ENCODE assay signal across 8 cellular contexts in the genomic region with DNA sequence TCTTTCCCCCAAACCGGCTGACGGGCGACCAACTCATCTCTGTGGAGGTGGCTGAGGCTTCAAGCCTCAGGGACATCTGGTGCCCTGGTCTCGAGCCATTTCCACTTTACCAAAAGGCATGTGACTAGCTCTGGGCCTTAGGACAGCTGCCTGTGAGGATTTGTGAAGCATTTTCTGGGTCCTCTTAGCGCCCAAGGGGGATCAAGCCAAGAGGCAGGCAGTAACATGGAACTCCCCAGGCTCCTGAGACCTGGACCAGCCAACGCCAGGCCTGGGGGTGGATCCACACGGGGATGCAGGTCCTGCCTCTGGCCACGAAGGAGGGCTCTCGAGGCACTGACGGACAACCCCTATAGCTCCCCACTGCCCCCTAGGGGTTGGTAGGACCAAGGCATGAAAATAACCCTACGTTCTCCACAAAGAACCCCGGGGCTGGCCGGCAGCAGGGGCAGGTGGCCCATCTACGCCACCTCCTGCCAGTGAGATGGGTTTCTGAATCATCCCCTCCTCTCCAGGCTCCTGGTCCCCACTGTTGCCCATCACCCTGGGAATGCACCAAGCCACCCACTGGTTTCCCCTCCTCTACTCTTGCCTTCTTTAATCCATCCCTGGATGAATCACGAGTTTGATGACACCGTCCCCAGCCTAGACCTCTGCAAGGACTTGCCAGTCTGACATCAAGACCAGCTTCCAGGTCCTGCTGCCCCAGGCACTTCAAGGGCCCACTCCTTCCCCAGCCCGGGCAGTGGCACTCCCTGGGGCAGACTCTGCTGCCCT. TPM values are rescaled to one million over a fixed set of nuclear protein-coding genes. Genes with fewer than 3 reads are reported as not detected.
DNase-seq lines count a peak whose midpoint lies in the region; ATAC-seq, FAIRE-seq and TF ChIP-seq lines count a peak whose summit lies in the region.

No MANE protein-coding gene starts in this region.

- TF ChIP-seq EP300 in GM12878 (IDR thresholded peaks at IDR 0.05; ENCODE audit: borderline replicate concordance in 1 of 2, control insufficient read depth in 1 of 2, low read depth in 2 of 2, low read length in 2 of 2) (no peak), tibial nerve (IDR thresholded peaks at IDR 0.05) (no peak)

- H3K4me1 Mint-ChIP-seq in activated CD4-positive, alpha-beta T cell treated with anti-CD3 and anti-CD28 coated beads for 36 hours = no peaks in the 10 kb centered on the region

- H3K4me3 ChIP-seq in GM12878 = no peak overlapping the region
- H3K4me3 ChIP-seq in tibial nerve = no peak overlapping the region

- H3K9me3 Mint-ChIP-seq in activated CD4-positive, alpha-beta T cell treated with anti-CD3 and anti-CD28 coated beads for 36 hours (ENCODE audit: low read depth) = no peaks in the 10 kb centered on the region

- peaks cover 13% of the 10 kb centered on the region for H3K36me3 Mint-ChIP-seq in activated CD4-positive, alpha-beta T cell treated with anti-CD3 and anti-CD28 coated beads for 36 hours (ENCODE audit: low read depth)

- in situ Hi-C loops in GM12878 (cut with MboI) = no loop called here

- CTCF ChIA-PET in activated CD4-positive, alpha-beta T cell treated with anti-CD3 and anti-CD28 coated beads for 36 hours (lab: Charles Lee) = interaction anchor here (0.5 to 1.0 kb wide), 5 partner anchors 9 to 1399 kb away, joined by 3 to 4 read pairs (median 3); no protein-coding TSS in a partner anchor
- CTCF ChIA-PET in GM12878 (lab: Yijun Ruan, JAX) = interaction anchor here (0.6 to 1.1 kb wide), 2 partner anchors 9 to 101 kb away, joined by 3 read pairs; no protein-coding TSS in a partner anchor

- POLR2A ChIA-PET in activated CD4-positive, alpha-beta T cell treated with anti-CD3 and anti-CD28 coated beads for 36 hours (lab: Charles Lee) = no interaction called here
- POLR2A ChIA-PET in GM12878 (lab: Charles Lee) = no interaction called here

- TF ChIP-seq POLR2A in GM12878 (IDR thresholded peaks at IDR 0.05; ENCODE audit: low read depth, low read length) (no peak), tibial nerve (IDR thresholded peaks at IDR 0.05) (no peak)

- no peaks in the 10 kb centered on the region for H3K79me2 ChIP-seq in GM12878 (ENCODE audit: control insufficient read depth, insufficient read depth, low read length)

- SMC1A ChIA-PET in GM12878 (lab: Charles Lee; ENCODE audit: uncharacterized antibody, unreplicated experiment) = no interaction called here

- ATAC-seq in activated CD4-positive, alpha-beta T cell treated with anti-CD3 and anti-CD28 coated beads for 36 hours = peak; percentile 39
- ATAC-seq in GM12878 = peak; percentile 72

- H3K9me3 ChIP-seq in GM12878 (replicated peaks; ENCODE audit: control insufficient read depth, insufficient read depth, low read length) = no peaks in the 10 kb centered on the region
- no peaks in the 10 kb centered on the region for H3K9me3 ChIP-seq in tibial nerve

- H3K27me3 ChIP-seq in GM12878 (replicated peaks in 1 of 2; ENCODE audit: control insufficient read depth in 2 of 2, insufficient read depth in 2 of 2, low read length in 1 of 2) = no peaks in the 10 kb centered on the region
- no peaks in the 10 kb centered on the region for H3K27me3 ChIP-seq in tibial nerve

- H3K9ac ChIP-seq in GM12878 (ENCODE audit: control insufficient read depth, insufficient read depth, low read length) = no peak overlapping the region

- H2AFZ ChIP-seq in GM12878 (ENCODE audit: control insufficient read depth, low read depth, low read length) = no peak overlapping the region

- TF ChIP-seq RAD21 in GM12878 (IDR thresholded peaks at IDR 0.05; ENCODE audit: insufficient read depth, low read depth, low read length) = no peak

- TF ChIP-seq CTCF in GM12878 (IDR thresholded peaks at IDR 0.05 in 2 of 3, conservative IDR thresholded peaks at IDR 0.05 in 1 of 3; ENCODE audit: control insufficient read depth in 2 of 3, extremely low read depth in 1 of 3, insufficient read depth in 1 of 3, low read depth in 3 of 3, low read length in 3 of 3) = peak; percentile 21 to 64 (median 44); a peak in 5 of 6 replicates
- TF ChIP-seq CTCF in tibial nerve (IDR thresholded peaks at IDR 0.05) = peak; percentile 19 to 40 (median 39)

- intact Hi-C loops in activated CD4-positive, alpha-beta T cell treated with anti-CD3 and anti-CD28 coated beads for 36 hours (cut with DNase I, micrococcal nuclease) = no loop called here
- intact Hi-C loops in GM12878 (cut with micrococcal nuclease; ENCODE audit: unreplicated experiment) = no loop called here

- H3K27ac Mint-ChIP-seq in activated CD4-positive, alpha-beta T cell treated with anti-CD3 and anti-CD28 coated beads for 36 hours = no peak overlapping the region

- no peak overlapping the region for H3K27ac ChIP-seq in GM12878 (ENCODE audit: control insufficient read depth, insufficient read depth)
- peak overlapping the region in 2 of 4 donors; percentile 43 to 53 for H3K27ac ChIP-seq in tibial nerve

- H3K4me3 Mint-ChIP-seq in activated CD4-positive, alpha-beta T cell treated with anti-CD3 and anti-CD28 coated beads for 36 hours = no peak overlapping the region

- H3K4me2 ChIP-seq in GM12878 (ENCODE audit: control insufficient read depth, insufficient read depth) = no peak overlapping the region

- no peaks in the 10 kb centered on the region for H4K20me1 ChIP-seq in GM12878 (ENCODE audit: control insufficient read depth, insufficient read depth)

- 86% methylated on average over 17 of the region's 17 CpGs for WGBS in GM12878 (ENCODE audit: insufficient coverage, insufficient replicate concordance, low lambda C conversion rate, missing lambda C conversion rate)
- WGBS in tibial nerve, 2 donors = 64 to 68% methylated on average over 16 to 17 of the region's 17 CpGs

- peak; percentile 52 for DNase-seq in activated CD4-positive, alpha-beta T cell treated with anti-CD3 and anti-CD28 coated beads for 36 hours
- DNase-seq in activated CD4-positive, alpha-beta T cell treated with anti-CD3 and anti-CD28 coated beads for 1 hour = no peak
- DNase-seq in NCI-H2196 (lab: John Stamatoyannopoulos, UW; ENCODE audit: unreplicated experiment) (peak; percentile 36), GM12878 (ENCODE audit: low read depth, low spot score) (no peak), iris pigment epithelial cell (ENCODE audit: low read depth) (peak; percentile 63), tibial nerve (ENCODE audit: low spot score in 2 of 2) (no peak), middle frontal gyrus (ENCODE audit: extremely low spot score, low spot score) (no peak), NCI-H345 treated with DMSO at 0.1 percent for 48 hours (lab: John Stamatoyannopoulos, UW; ENCODE audit: unreplicated experiment) (no peak)

- no TSS peak for BruUV-seq in GM12878 (replicated peaks; lab: Mats Ljungman, UMichigan)

- RAD21 ChIA-PET in GM12878 (lab: Charles Lee; ENCODE audit: unreplicated experiment) = no interaction called here

- no peak for FAIRE-seq in GM12878 (lab: Jason Lieb, UNC)

- no peaks in the 10 kb centered on the region for H3K27me3 Mint-ChIP-seq in activated CD4-positive, alpha-beta T cell treated with anti-CD3 and anti-CD28 coated beads for 36 hours

- no peaks in the 10 kb centered on the region for H3K4me1 ChIP-seq in GM12878 (ENCODE audit: control insufficient read depth, insufficient read depth, low read length)
- H3K4me1 ChIP-seq in tibial nerve = no peaks in the 10 kb centered on the region

- H3K36me3 ChIP-seq in GM12878 (ENCODE audit: control insufficient read depth in 2 of 2, insufficient read depth in 2 of 2, low read length in 1 of 2) (peaks cover 0 to 7% of the 10 kb centered on the region in 2 experiments; a peak in 3 of 4 replicates), tibial nerve (peaks cover under 1 to 78% (median 12%) of the 10 kb centered on the region in 3 donors)

RNA-seq across cellular contexts. Expression of a gene that starts 7.0 kb away (rescaled TPM):
- total RNA-seq in activated CD4-positive, alpha-beta T cell treated with anti-CD3 and anti-CD28 coated beads for 36 hours = 10 to 100 TPM; 34.7 to 53.8 TPM
- 25.3 and 26.6 TPM in 2 replicates for total RNA-seq in GM12878 (2013; cell fraction: nucleolus; rRNA removed)
- total RNA-seq in GM12878 (2014; rRNA removed) = 68.7 and 83.5 TPM in 2 replicates
- 46.0 and 50.2 TPM in 2 replicates for total RNA-seq in GM12878 (2014; rRNA removed; fragmentation: Illumina TruSeq; extraction: Trizol)
- 57.4 and 64.7 TPM in 2 replicates for total RNA-seq in GM12878 (2021)
- polyA plus RNA-seq in GM12878 (2011; ENCODE audit: low read depth) = 61.8 TPM
- polyA plus RNA-seq in GM12878 (2011; rRNA removed) = 31.3 and 45.6 TPM in 2 replicates
- 72.7 and 135 TPM in 2 replicates for polyA plus RNA-seq in GM12878 (2011; cell fraction: cytosol; rRNA removed)
- 44.9 and 47.5 TPM in 2 replicates for polyA plus RNA-seq in GM12878 (2011; cell fraction: nucleus; rRNA removed)
- 111 and 140 TPM in 2 replicates for polyA plus RNA-seq in GM12878 (2012)
- polyA plus RNA-seq in GM12878 (2014; fragmentation: Illumina TruSeq; extraction: Trizol) = 17.9 and 39.1 TPM in 2 replicates
- polyA plus RNA-seq in GM12878 (2014; fragmentation: Nextera tagmentation; extraction: Ambion mirVana) = 10 to 100 TPM in 1 of 2 experiments, 1 to 10 TPM in 1; 2.3 to 18.5 TPM
- 92.8 and 96.7 TPM in 2 replicates for polyA plus RNA-seq in GM12878 (2014; rRNA removed)
- 100 to 1,000 TPM; 183 to 196 TPM for polyA plus RNA-seq in GM12878 (2016; fragmentation: Nextera tagmentation; extraction: Ambion mirVana)
- 15.4 and 26.8 TPM in 2 replicates for polyA minus RNA-seq in GM12878 (2011; rRNA and poly(A)+ RNA removed)
- polyA minus RNA-seq in GM12878 (2011; cell fraction: cytosol; rRNA and poly(A)+ RNA removed) = 14.0 and 15.4 TPM in 2 replicates
- 7.4 and 12.1 TPM in 2 replicates for polyA minus RNA-seq in GM12878 (2011; cell fraction: nucleus; rRNA and poly(A)+ RNA removed)
- total RNA-seq in tibial nerve = 10 to 100 TPM; 33.5 to 48.7 (median 41.5) TPM

RNA-seq across cellular contexts. Expression of a gene that starts 37.8 kb away (rescaled TPM):
- 10 to 100 TPM; 14.1 to 15.4 TPM for total RNA-seq in activated CD4-positive, alpha-beta T cell treated with anti-CD3 and anti-CD28 coated beads for 36 hours
- 17.9 and 19.3 TPM in 2 replicates for total RNA-seq in GM12878 (2013; cell fraction: nucleolus; rRNA removed)
- 5.0 TPM in 2 replicates for total RNA-seq in GM12878 (2014; rRNA removed)
- total RNA-seq in GM12878 (2014; rRNA removed; fragmentation: Illumina TruSeq; extraction: Trizol) = 8.3 and 8.7 TPM in 2 replicates
- 12.7 and 14.3 TPM in 2 replicates for total RNA-seq in GM12878 (2021)
- polyA plus RNA-seq in GM12878 (2011; ENCODE audit: low read depth) = 4.5 TPM
- 7.6 and 9.0 TPM in 2 replicates for polyA plus RNA-seq in GM12878 (2011; rRNA removed)
- polyA plus RNA-seq in GM12878 (2011; cell fraction: cytosol; rRNA removed) = 14.0 and 14.6 TPM in 2 replicates
- 4.2 and 6.9 TPM in 2 replicates for polyA plus RNA-seq in GM12878 (2011; cell fraction: nucleus; rRNA removed)
- 7.7 and 9.0 TPM in 2 replicates for polyA plus RNA-seq in GM12878 (2012)
- 4.6 and 8.6 TPM in 2 replicates for polyA plus RNA-seq in GM12878 (2014; fragmentation: Illumina TruSeq; extraction: Trizol)
- polyA plus RNA-seq in GM12878 (2014; fragmentation: Nextera tagmentation; extraction: Ambion mirVana) = 1 to 10 TPM in 1 of 2 experiments, under 1 TPM in 1; 0.93 to 2.4 TPM
- 12.4 and 13.1 TPM in 2 replicates for polyA plus RNA-seq in GM12878 (2014; rRNA removed)
- 1 to 10 TPM; 8.3 to 9.2 TPM for polyA plus RNA-seq in GM12878 (2016; fragmentation: Nextera tagmentation; extraction: Ambion mirVana)
- polyA minus RNA-seq in GM12878 (2011; rRNA and poly(A)+ RNA removed) = 6.7 and 13.4 TPM in 2 replicates
- polyA minus RNA-seq in GM12878 (2011; cell fraction: cytosol; rRNA and poly(A)+ RNA removed) = 5.9 and 6.3 TPM in 2 replicates
- polyA minus RNA-seq in GM12878 (2011; cell fraction: nucleus; rRNA and poly(A)+ RNA removed) = 4.1 and 6.6 TPM in 2 replicates
- total RNA-seq in tibial nerve = 1 to 10 TPM; 7.3 to 8.8 (median 8.4) TPM

RNA-seq across cellular contexts. Expression of a gene that starts 46.5 kb away (rescaled TPM):
- 10 to 100 TPM; 49.2 to 51.3 TPM for total RNA-seq in activated CD4-positive, alpha-beta T cell treated with anti-CD3 and anti-CD28 coated beads for 36 hours
- total RNA-seq in GM12878 (2013; cell fraction: nucleolus; rRNA removed) = 114 and 131 TPM in 2 replicates
- total RNA-seq in GM12878 (2014; rRNA removed) = 32.3 and 35.7 TPM in 2 replicates
- 14.9 and 15.2 TPM in 2 replicates for total RNA-seq in GM12878 (2014; rRNA removed; fragmentation: Illumina TruSeq; extraction: Trizol)
- total RNA-seq in GM12878 (2021) = 54.5 and 58.6 TPM in 2 replicates
- 7.2 TPM for polyA plus RNA-seq in GM12878 (2011; ENCODE audit: low read depth)
- polyA plus RNA-seq in GM12878 (2011; rRNA removed) = 4.5 and 10.0 TPM in 2 replicates
- polyA plus RNA-seq in GM12878 (2011; cell fraction: cytosol; rRNA removed) = 13.7 and 15.7 TPM in 2 replicates
- 30.1 and 56.0 TPM in 2 replicates for polyA plus RNA-seq in GM12878 (2011; cell fraction: nucleus; rRNA removed)
- polyA plus RNA-seq in GM12878 (2012) = 22.3 and 28.0 TPM in 2 replicates
- 11.4 and 24.1 TPM in 2 replicates for polyA plus RNA-seq in GM12878 (2014; fragmentation: Illumina TruSeq; extraction: Trizol)
- 1 to 10 TPM in 1 of 2 experiments, under 1 TPM in 1; 0.64 to 1.2 TPM for polyA plus RNA-seq in GM12878 (2014; fragmentation: Nextera tagmentation; extraction: Ambion mirVana)
- polyA plus RNA-seq in GM12878 (2014; rRNA removed) = 31.0 and 40.9 TPM in 2 replicates
- 10 to 100 TPM; 50.6 to 52.9 TPM for polyA plus RNA-seq in GM12878 (2016; fragmentation: Nextera tagmentation; extraction: Ambion mirVana)
- polyA minus RNA-seq in GM12878 (2011; rRNA and poly(A)+ RNA removed) = 13.0 and 18.5 TPM in 2 replicates
- polyA minus RNA-seq in GM12878 (2011; cell fraction: cytosol; rRNA and poly(A)+ RNA removed) = 13.9 and 19.4 TPM in 2 replicates
- polyA minus RNA-seq in GM12878 (2011; cell fraction: nucleus; rRNA and poly(A)+ RNA removed) = 23.8 and 35.4 TPM in 2 replicates
- 100 to 1,000 TPM in 1 of 4 donors, 10 to 100 TPM in 3; 53.9 to 134 (median 68.0) TPM for total RNA-seq in tibial nerve

Comparison
In these comparisons a context has a peak if more than half of its experiments do, and no peak if none do; other contexts are left out.
1. DNase-seq: peak in activated CD4-positive, alpha-beta T cell treated with anti-CD3 and anti-CD28 coated beads for 36 hours (single experiment), NCI-H2196 (single experiment) and iris pigment epithelial cell (single experiment); none in activated CD4-positive, alpha-beta T cell treated with anti-CD3 and anti-CD28 coated beads for 1 hour (single experiment), GM12878 (single experiment), tibial nerve (0 of 2), middle frontal gyrus (single experiment) and NCI-H345 treated with DMSO at 0.1 percent for 48 hours (single experiment).